ENCODE assay signal across 8 cellular contexts in genomic region chr15:90101130-90101968, GRCh38. TPM values are rescaled to one million over a fixed set of nuclear protein-coding genes. Genes with fewer than 3 reads are reported as not detected.
A peak's percentile ranks its signal among the peaks of the same experiment; 100 is the strongest.
DNase-seq lines count a peak whose midpoint lies in the region; ATAC-seq, FAIRE-seq and TF ChIP-seq lines count a peak whose summit lies in the region.

No MANE protein-coding gene starts in this region.

- CTCF ChIA-PET in BJ (lab: Yijun Ruan, JAX): interaction anchor here (0.8 to 3.9 kb wide), 3 partner anchors 17 to 227 kb away, joined by 3 to 19 read pairs (median 3); no protein-coding TSS in a partner anchor

- no peaks in the 10 kb centered on the region for H3K9me3 ChIP-seq in ovary

- H3K27me3 ChIP-seq in BJ (ENCODE audit: control insufficient read depth, insufficient read depth, low read length) (no peaks in the 10 kb centered on the region), ovary (no peaks in the 10 kb centered on the region)

- H3K27ac ChIP-seq in ovary: peak overlapping the region; percentile 83 to 92

- TF ChIP-seq EP300 in ovary (IDR thresholded peaks at IDR 0.05): no peak

- TF ChIP-seq CTCF in BJ (IDR thresholded peaks at IDR 0.05; ENCODE audit: insufficient read depth, low read depth, low read length): no peak
- no peak for TF ChIP-seq CTCF in ovary (IDR thresholded peaks at IDR 0.05)

- ATAC-seq in GM19455 (IDR thresholded peaks at IDR 0.05; ENCODE audit: unreplicated experiment) (no peak), HG02840 (IDR thresholded peaks at IDR 0.05; ENCODE audit: low FRiP score, unreplicated experiment) (no peak)

- peak overlapping the region; percentile 64 for H3K4me3 ChIP-seq in BJ (ENCODE audit: low read depth, low read length)
- peak overlapping the region; percentile 85 for H3K4me3 ChIP-seq in ovary

- H3K27me3 Mint-ChIP-seq in activated naive CD8-positive, alpha-beta T cell: no peaks in the 10 kb centered on the region

- H3K4me1 ChIP-seq in ovary (ENCODE audit: insufficient read depth): peaks cover 10% of the 10 kb centered on the region

- FAIRE-seq in GM19239 (lab: Jason Lieb, UNC): peak; percentile 67

- H3K27ac Mint-ChIP-seq in activated naive CD8-positive, alpha-beta T cell: peak overlapping the region; percentile 98

- peak overlapping the region; percentile 84 for H3K4me3 Mint-ChIP-seq in activated naive CD8-positive, alpha-beta T cell

- no peaks in the 10 kb centered on the region for H3K9me3 Mint-ChIP-seq in activated naive CD8-positive, alpha-beta T cell (ENCODE audit: low read depth)

- 6 to 11% (median 8%) methylated on average over 37 to 40 of the region's 40 CpGs for WGBS in ovary, 3 donors

- no peak for DNase-seq in BJ (ENCODE audit: low read depth)
- no peak for DNase-seq in GM19239 (ENCODE audit: insufficient read length, low spot score)
- peak; percentile 35 for DNase-seq in NCI-H2227 (lab: John Stamatoyannopoulos, UW; ENCODE audit: unreplicated experiment)
- DNase-seq in cardiac septum (ENCODE audit: low spot score): peak; percentile 88
- DNase-seq in ovary: peak; percentile 44 to 63 (median 55)

- TF ChIP-seq POLR2A in ovary (IDR thresholded peaks at IDR 0.05): no peak

- intact Hi-C loops in cardiac septum (cut with DNase I) (no loop called here), ovary (cut with DNase I) (no loop called here)

- H3K36me3 Mint-ChIP-seq in activated naive CD8-positive, alpha-beta T cell: peaks cover 2% of the 10 kb centered on the region

- peaks cover 56% of the 10 kb centered on the region for H3K4me1 Mint-ChIP-seq in activated naive CD8-positive, alpha-beta T cell (ENCODE audit: low read depth)

- H3K36me3 ChIP-seq in BJ (ENCODE audit: control insufficient read depth, insufficient read depth, low read length) (no peaks in the 10 kb centered on the region), ovary (no peaks in the 10 kb centered on the region)

- POLR2A ChIA-PET in BJ (lab: Charles Lee): interaction anchor here (0.6 kb wide), 1 partner anchor 12 kb away, joined by 7 read pairs; no protein-coding TSS in a partner anchor

RNA-seq across cellular contexts. Expression of gene IDH2, which starts 0.9 kb away (rescaled TPM):
- 98.7 and 164 TPM in 2 replicates for polyA plus RNA-seq in BJ (2011; rRNA removed)
- polyA minus RNA-seq in BJ (2011; rRNA and poly(A)+ RNA removed): 83.4 and 127 TPM in 2 replicates
- 455 TPM for total RNA-seq in cardiac septum
- total RNA-seq in ovary: 10 to 100 TPM; 13.7 to 44.6 (median 25.4) TPM
- 10 to 100 TPM; 21.3 to 27.4 TPM for polyA plus RNA-seq in ovary

Comparison
In these comparisons a context has a peak if more than half of its experiments do, and no peak if none do; other contexts are left out.
1. DNase-seq: peak in NCI-H2227 (single experiment), cardiac septum (single experiment) and ovary (5 of 5); none in BJ (single experiment) and GM19239 (single experiment).
2. RNA of gene IDH2, which starts 0.9 kb away (total RNA-seq): 455 TPM in cardiac septum (single experiment); 13.7 to 44.6 TPM in ovary; every median in the first group is over 10 times any median in the second.